29 cellular contexts compared by ENCODE assay signal in genomic region chr9:19629506-19629905, GRCh38.
DNase-seq lines count a peak whose midpoint lies in the region; TF ChIP-seq lines count a peak whose summit lies in the region.
"Had no signal": no experiment of that assay in that cellular context is flagged by ENCODE, and none has a peak within 500 bp of the region (broad histone marks: within the 10 kb centered on the region; RNA-seq: fewer than 3 reads in every experiment).

No MANE protein-coding gene starts in this region.

- no peaks in the 10 kb centered on the region for H3K27me3 Mint-ChIP-seq in endodermal cell (ENCODE audit: insufficient read depth)
- H3K27me3 Mint-ChIP-seq in progenitor cell of endocrine pancreas: no peaks in the 10 kb centered on the region
- H3K27me3 Mint-ChIP-seq: activated T-cell treated with anti-CD3 and anti-CD28 coated beads, Interleukin-2, amount 50 U/mL, for 24 hours; brain had no signal

- no peaks in the 10 kb centered on the region for H3K9me3 ChIP-seq in endodermal cell (ENCODE audit: control insufficient read depth, low read length)
- H3K9me3 ChIP-seq: adrenal gland, esophagus muscularis mucosa, gastroesophageal sphincter, sigmoid colon, stomach had no signal

- H3K4me1 ChIP-seq in endodermal cell (ENCODE audit: control insufficient read depth, insufficient read depth, low read length): no peaks in the 10 kb centered on the region
- H3K4me1 ChIP-seq: adrenal gland, esophagus muscularis mucosa, gastroesophageal sphincter, sigmoid colon, stomach had no signal

- H3K9me3 Mint-ChIP-seq in endodermal cell (no peaks in the 10 kb centered on the region), progenitor cell of endocrine pancreas (ENCODE audit: low read depth) (no peaks in the 10 kb centered on the region)
- H3K9me3 Mint-ChIP-seq: activated T-cell treated with anti-CD3 and anti-CD28 coated beads, Interleukin-2, amount 50 U/mL, for 24 hours; brain; CD4-positive, alpha-beta T cell; natural killer cell treated with Interleukin-12 subunit alpha and Interleukin-12 subunit beta and Interleukin-15 and Interleukin-18, amount 100 ng/mL, for 72 hours had no signal

- 70 to 75% methylated on average over 3 of the region's 3 CpGs for WGBS in endodermal cell (ENCODE audit: insufficient coverage in 1 of 2, insufficient read length in 1 of 2), 2 experiments

- H3K27me3 ChIP-seq in H7 (ENCODE audit: control insufficient read depth, insufficient read depth, low read length) (no peaks in the 10 kb centered on the region), endodermal cell (ENCODE audit: control insufficient read depth, insufficient read depth, low read length, poor library complexity, severe bottlenecking) (no peaks in the 10 kb centered on the region)
- H3K27me3 ChIP-seq: adrenal gland, esophagus muscularis mucosa, gastroesophageal sphincter, sigmoid colon, stomach had no signal

- no peaks in the 10 kb centered on the region for H3K36me3 Mint-ChIP-seq in endodermal cell (ENCODE audit: low read depth)
- H3K36me3 Mint-ChIP-seq in progenitor cell of endocrine pancreas (ENCODE audit: insufficient read depth): no peaks in the 10 kb centered on the region
- H3K36me3 Mint-ChIP-seq: brain; natural killer cell treated with Interleukin-12 subunit alpha and Interleukin-12 subunit beta and Interleukin-15 and Interleukin-18, amount 100 ng/mL, for 72 hours had no signal

- no peak overlapping the region for H3K4me3 ChIP-seq in H7 (ENCODE audit: insufficient read depth, low read depth, low read length)
- H3K4me3 ChIP-seq in endodermal cell (ENCODE audit: low read length): no peak overlapping the region
- H3K4me3 ChIP-seq: adrenal gland, esophagus muscularis mucosa, gastroesophageal sphincter, sigmoid colon, stomach had no signal

- no peak overlapping the region for H3K9ac ChIP-seq in endodermal cell (ENCODE audit: extremely low read depth, low read length, poor library complexity, severe bottlenecking)

- H3K4me3 Mint-ChIP-seq in endodermal cell (no peak overlapping the region), progenitor cell of endocrine pancreas (ENCODE audit: low read depth) (no peak overlapping the region)
- H3K4me3 Mint-ChIP-seq: activated T-cell treated with anti-CD3 and anti-CD28 coated beads, Interleukin-2, amount 50 U/mL, for 24 hours; brain; CD4-positive, alpha-beta T cell; effector memory CD8-positive, alpha-beta T cell; natural killer cell treated with Interleukin-12 subunit alpha and Interleukin-12 subunit beta and Interleukin-15 and Interleukin-18, amount 100 ng/mL, for 72 hours had no signal

- H3K4me1 Mint-ChIP-seq in endodermal cell (no peaks in the 10 kb centered on the region), progenitor cell of endocrine pancreas (ENCODE audit: low read depth) (no peaks in the 10 kb centered on the region)

- peak; percentile 73 for TF ChIP-seq CTCF in endodermal cell (conservative IDR thresholded peaks at IDR 0.05)
- peak; percentile 47 for TF ChIP-seq CTCF in progenitor cell of endocrine pancreas (IDR thresholded peaks at IDR 0.05; ENCODE audit: unreplicated experiment)
- no peak for TF ChIP-seq CTCF in GM20000 (IDR thresholded peaks at IDR 0.05; ENCODE audit: extremely low read depth, missing control alignments)

- H3K36me3 ChIP-seq in H7 (replicated peaks; ENCODE audit: control insufficient read depth, insufficient read depth, low read length) (no peaks in the 10 kb centered on the region), endodermal cell (ENCODE audit: control insufficient read depth, insufficient read depth, low read length) (no peaks in the 10 kb centered on the region)
- H3K36me3 ChIP-seq: adrenal gland, esophagus muscularis mucosa, gastroesophageal sphincter, sigmoid colon, stomach had no signal

- DNase-seq in H7 (peak; percentile 21), NAMALWA (ENCODE audit: low spot score) (peak; percentile 3), endodermal cell (peak; percentile 61), progenitor cell of endocrine pancreas (ENCODE audit: low spot score, unreplicated experiment) (no peak), GM20000 (ENCODE audit: low spot score) (no peak)
- DNase-seq in activated CD8-positive, alpha-beta memory T cell treated with anti-CD3 and anti-CD28 coated beads for 24 hours: no peak
- no peak for DNase-seq in stimulated activated CD4-positive, alpha-beta T cell treated with anti-CD3 and anti-CD28 coated beads, Interleukin-15, amount 100 ng/mL, for 24 hours
- DNase-seq: activated CD4-positive, CD25-positive, alpha-beta regulatory T cell treated with anti-CD3 and anti-CD28 coated beads, Interleukin-2, amount 50 U/mL, for 72 hours; activated T-cell treated with anti-CD3 and anti-CD28 coated beads, Interleukin-2, amount 50 U/mL, for 24 hours; adrenal gland; CD4-positive, alpha-beta T cell; DMS153; effector memory CD8-positive, alpha-beta T cell; GOT3; hypothalamus; islet precursor cell; NCI-H1092; NCI-H187; NCI-H748 treated with DMSO at 0.1 percent for 48 hours; Right ventricle myocardium superior; sigmoid colon; stimulated activated CD8-positive, alpha-beta memory T cell treated with anti-CD3 and anti-CD28 coated beads, Interleukin-4, amount 100 ng/mL, for 48 hours; stomach; SW 1271; trophoblast cell had no signal

- no peak overlapping the region for H3K27ac ChIP-seq in endodermal cell (ENCODE audit: low read depth, low read length)
- H3K27ac ChIP-seq: adrenal gland, esophagus muscularis mucosa, gastroesophageal sphincter, sigmoid colon, stomach had no signal

- H3K27ac Mint-ChIP-seq in endodermal cell (no peak overlapping the region), progenitor cell of endocrine pancreas (no peak overlapping the region)
- H3K27ac Mint-ChIP-seq: activated T-cell treated with anti-CD3 and anti-CD28 coated beads, Interleukin-2, amount 50 U/mL, for 24 hours; CD4-positive, alpha-beta T cell; effector memory CD8-positive, alpha-beta T cell; natural killer cell treated with Interleukin-12 subunit alpha and Interleukin-12 subunit beta and Interleukin-15 and Interleukin-18, amount 100 ng/mL, for 72 hours had no signal

Comparison
In these comparisons a context has a peak if more than half of its experiments do, and no peak if none do; other contexts are left out.
1. DNase-seq: peak in H7 (single experiment), NAMALWA (single experiment) and endodermal cell (single experiment); none in progenitor cell of endocrine pancreas (single experiment), activated CD8-positive, alpha-beta memory T cell treated with anti-CD3 and anti-CD28 coated beads for 24 hours (single experiment), stimulated activated CD4-positive, alpha-beta T cell treated with anti-CD3 and anti-CD28 coated beads, Interleukin-15, amount 100 ng/mL, for 24 hours (single experiment) and GM20000 (single experiment).